In genomic region chr2:99804969-99805368, GRCh38 we compare ENCODE assay signal across 22 cellular contexts.
"Had no signal": no experiment of that assay in that cellular context is flagged by ENCODE, and none has a peak within 500 bp of the region (broad histone marks: within the 10 kb centered on the region; RNA-seq: fewer than 3 reads in every experiment).

No MANE protein-coding gene starts in this region.

- DNase-seq: activated B cell treated with CpG ODN at 0.5 μM for 24 hours; activated CD4-positive, alpha-beta T cell treated with anti-CD3 and anti-CD28 coated beads for 4 hours; activated CD4-positive, alpha-beta T cell treated with anti-CD3 and anti-CD28 coated beads, Interleukin-2, amount 50 U/mL, for 48 hours; activated naive CD4-positive, alpha-beta T cell treated with Interleukin-2 at 50 U/mL for 16 hours; activated naive CD8-positive, alpha-beta T cell treated with anti-CD3 and anti-CD28 coated beads for 36 hours; activated T-cell treated with anti-CD3 and anti-CD28 coated beads, Interleukin-2, amount 50 U/mL, for 48 hours; colonic mucosa; dorsolateral prefrontal cortex; effector memory CD8-positive, alpha-beta T cell; foreskin keratinocyte; kidney; lower lobe of right lung; naive thymus-derived CD8-positive, alpha-beta T cell; sigmoid colon; stimulated activated CD4-positive, alpha-beta T cell treated with anti-CD3 and anti-CD28 coated beads, Interleukin-15, amount 100 ng/mL, for 24 hours; T1000; trophoblast cell had no signal

- ATAC-seq: effector memory CD8-positive, alpha-beta T cell; foreskin keratinocyte; left lobe of liver; lower lobe of right lung; naive thymus-derived CD8-positive, alpha-beta T cell; stimulated activated memory B cell treated with anti-CD40 and anti-IgM and Interleukin-4, amounts not matched to agents 10 μg/mL and 1 μg/mL and 100 μg/mL, for 72 hours had no signal

- H3K4me2 ChIP-seq: neural progenitor cell, smooth muscle cell had no signal

- FAIRE-seq: kidney had no signal

- H3K9me3 ChIP-seq: colonic mucosa, lower lobe of right lung, sigmoid colon, vagina had no signal

- H2AFZ ChIP-seq: neural progenitor cell had no signal

- H3K27me3 ChIP-seq: colonic mucosa, sigmoid colon, vagina had no signal

- H3K9ac ChIP-seq: neural progenitor cell had no signal

- H3K4me1 ChIP-seq: colonic mucosa, foreskin keratinocyte, lower lobe of right lung, sigmoid colon, vagina had no signal

- H3K27ac ChIP-seq: colonic mucosa, dorsolateral prefrontal cortex, foreskin keratinocyte, lower lobe of right lung, neural progenitor cell, sigmoid colon, vagina had no signal

- H3K4me3 ChIP-seq: colonic mucosa, dorsolateral prefrontal cortex, lower lobe of right lung, neural progenitor cell, sigmoid colon, smooth muscle cell, vagina had no signal

- H3K36me3 ChIP-seq: colonic mucosa, lower lobe of right lung, neural progenitor cell, sigmoid colon, vagina had no signal
